In the genomic region with DNA sequence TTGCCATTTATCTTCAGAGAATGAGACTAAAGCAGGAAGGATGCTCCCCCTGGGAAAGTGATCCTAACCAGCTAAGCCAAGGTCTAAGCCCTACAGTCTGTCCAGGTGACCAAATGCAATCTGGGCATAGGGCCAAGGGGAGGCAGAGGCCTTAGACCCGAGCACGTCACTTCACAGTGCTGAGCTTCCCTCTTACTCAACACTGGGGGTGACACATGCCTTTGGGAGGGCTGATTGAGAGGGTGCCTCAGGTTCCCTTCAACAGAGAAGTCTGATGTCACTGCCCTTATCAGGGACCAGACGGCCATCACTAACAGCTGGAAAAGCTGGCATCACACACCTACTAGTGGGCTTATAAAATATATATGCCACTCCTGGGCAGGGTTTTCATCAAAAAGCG, we compare ENCODE assay signal across 2 cellular contexts.
TF ChIP-seq lines count a peak whose summit lies in the region.

No MANE protein-coding gene starts in this region.

TF ChIP-seq in SK-N-SH, 30 proteins besides CTCF, POLR2A, EP300 and RAD21:
- TF ChIP-seq, protein P1, sequence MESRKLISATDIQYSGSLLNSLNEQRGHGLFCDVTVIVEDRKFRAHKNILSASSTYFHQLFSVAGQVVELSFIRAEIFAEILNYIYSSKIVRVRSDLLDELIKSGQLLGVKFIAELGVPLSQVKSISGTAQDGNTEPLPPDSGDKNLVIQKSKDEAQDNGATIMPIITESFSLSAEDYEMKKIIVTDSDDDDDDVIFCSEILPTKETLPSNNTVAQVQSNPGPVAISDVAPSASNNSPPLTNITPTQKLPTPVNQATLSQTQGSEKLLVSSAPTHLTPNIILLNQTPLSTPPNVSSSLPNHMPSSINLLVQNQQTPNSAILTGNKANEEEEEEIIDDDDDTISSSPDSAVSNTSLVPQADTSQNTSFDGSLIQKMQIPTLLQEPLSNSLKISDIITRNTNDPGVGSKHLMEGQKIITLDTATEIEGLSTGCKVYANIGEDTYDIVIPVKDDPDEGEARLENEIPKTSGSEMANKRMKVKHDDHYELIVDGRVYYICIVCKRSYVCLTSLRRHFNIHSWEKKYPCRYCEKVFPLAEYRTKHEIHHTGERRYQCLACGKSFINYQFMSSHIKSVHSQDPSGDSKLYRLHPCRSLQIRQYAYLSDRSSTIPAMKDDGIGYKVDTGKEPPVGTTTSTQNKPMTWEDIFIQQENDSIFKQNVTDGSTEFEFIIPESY (IDR thresholded peaks at IDR 0.05; ENCODE audit: borderline replicate concordance, low read depth) = no peak
- TF ChIP-seq NFIC (IDR thresholded peaks at IDR 0.05; ENCODE audit: borderline replicate concordance) = peak; percentile 34; the same call in 1 of the 2 replicates
TF ChIP-seq in SK-N-SH: peak in this region for 1.

TF ChIP-seq in GM23338, 12 proteins besides CTCF, POLR2A, EP300 and RAD21:
- no peak for TF ChIP-seq REST (IDR thresholded peaks at IDR 0.05; ENCODE audit: unreplicated experiment)
- no peak for TF ChIP-seq ZNF462 (CRISPR knock-in tag; IDR thresholded peaks at IDR 0.05)
- no peak for TF ChIP-seq CREB1 (CRISPR knock-in tag; IDR thresholded peaks at IDR 0.05; ENCODE audit: low read depth)
- TF ChIP-seq EZH2phosphoT487 (IDR thresholded peaks at IDR 0.05; ENCODE audit: unreplicated experiment) = no peak
- no peak for TF ChIP-seq NANOG (IDR thresholded peaks at IDR 0.05; ENCODE audit: borderline replicate concordance)
- no peak for TF ChIP-seq POLR2AphosphoS5 (IDR thresholded peaks at IDR 0.05; ENCODE audit: low read depth)
- TF ChIP-seq STAT1 (IDR thresholded peaks at IDR 0.05; ENCODE audit: unreplicated experiment) = no peak
- no peak for TF ChIP-seq JUNB (IDR thresholded peaks at IDR 0.05; ENCODE audit: unreplicated experiment)
- no peak for TF ChIP-seq EZH2 (IDR thresholded peaks at IDR 0.05; ENCODE audit: low read depth, unreplicated experiment)
- no peak for TF ChIP-seq ZNF114 (CRISPR knock-in tag; IDR thresholded peaks at IDR 0.05)
- TF ChIP-seq, protein P2, sequence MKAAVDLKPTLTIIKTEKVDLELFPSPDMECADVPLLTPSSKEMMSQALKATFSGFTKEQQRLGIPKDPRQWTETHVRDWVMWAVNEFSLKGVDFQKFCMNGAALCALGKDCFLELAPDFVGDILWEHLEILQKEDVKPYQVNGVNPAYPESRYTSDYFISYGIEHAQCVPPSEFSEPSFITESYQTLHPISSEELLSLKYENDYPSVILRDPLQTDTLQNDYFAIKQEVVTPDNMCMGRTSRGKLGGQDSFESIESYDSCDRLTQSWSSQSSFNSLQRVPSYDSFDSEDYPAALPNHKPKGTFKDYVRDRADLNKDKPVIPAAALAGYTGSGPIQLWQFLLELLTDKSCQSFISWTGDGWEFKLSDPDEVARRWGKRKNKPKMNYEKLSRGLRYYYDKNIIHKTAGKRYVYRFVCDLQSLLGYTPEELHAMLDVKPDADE (IDR thresholded peaks at IDR 0.05) = no peak
- no peak for TF ChIP-seq ZNF331 (CRISPR knock-in tag; IDR thresholded peaks at IDR 0.05; ENCODE audit: low read depth)
